ENCODE assay signal across 8 cellular contexts in the genomic region with DNA sequence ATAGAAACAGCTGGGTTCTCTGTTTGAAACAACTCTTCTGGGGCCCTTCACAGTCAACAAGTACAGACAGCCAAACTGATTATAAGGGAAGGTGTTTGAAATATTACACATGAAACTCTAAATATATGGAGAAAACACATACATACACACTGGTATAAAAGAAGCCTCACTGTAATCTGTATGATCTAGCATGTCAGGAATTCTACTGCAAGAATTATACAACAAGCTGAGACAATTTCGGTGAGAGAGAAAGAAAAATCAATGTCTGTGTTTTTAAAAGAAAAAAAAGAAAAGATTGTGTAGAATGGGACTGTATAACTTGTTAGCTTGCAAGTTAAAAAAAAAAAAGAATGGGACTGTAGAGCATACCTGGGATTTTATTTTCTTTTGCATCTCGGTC. TPM values are rescaled to one million over a fixed set of nuclear protein-coding genes. Genes with fewer than 3 reads are reported as not detected.
DNase-seq lines count a peak whose midpoint lies in the region; ATAC-seq and TF ChIP-seq lines count a peak whose summit lies in the region.

No MANE protein-coding gene starts in this region.

- intact Hi-C loops in CD4-positive, alpha-beta T cell (cut with DNase I, micrococcal nuclease) = no loop called here

- no peaks in the 10 kb centered on the region; the same call in 1 of the 2 replicates for H3K79me2 ChIP-seq in H9 (ENCODE audit: insufficient read depth, low read length)

- H3K9me3 Mint-ChIP-seq in CD4-positive, alpha-beta T cell = peaks cover 5% of the 10 kb centered on the region
- H3K9me3 Mint-ChIP-seq in glutamatergic neuron (ENCODE audit: unreplicated experiment) = no peaks in the 10 kb centered on the region
- peaks cover 11 to 22% of the 10 kb centered on the region in 2 experiments; a peak in 4 of 5 replicates for H3K9me3 Mint-ChIP-seq in H9

- H2BK12ac ChIP-seq in H9 (ENCODE audit: insufficient read length, low read depth, low read length) = no peak overlapping the region

- no peak overlapping the region for H3K14ac ChIP-seq in H9 (ENCODE audit: insufficient read depth, low read length)

- no peaks in the 10 kb centered on the region for H3K9me3 ChIP-seq in CD4-positive, alpha-beta T cell (ENCODE audit: control insufficient read depth, low read length)
- H3K9me3 ChIP-seq in H9 (ENCODE audit: control insufficient read depth, low read depth, low read length) = no peaks in the 10 kb centered on the region

- H3K4me1 Mint-ChIP-seq in CD4-positive, alpha-beta T cell (ENCODE audit: low read depth) = peaks cover 28% of the 10 kb centered on the region
- H3K4me1 Mint-ChIP-seq in glutamatergic neuron (ENCODE audit: low read depth, unreplicated experiment) (peaks cover 27% of the 10 kb centered on the region), H9 (peaks cover 5 to 10% of the 10 kb centered on the region in 2 experiments)

- H2BK5ac ChIP-seq in H9 (ENCODE audit: insufficient read length, low read length) = no peak overlapping the region

- H4K5ac ChIP-seq in H9 (ENCODE audit: insufficient read length, low read depth, low read length) = no peak overlapping the region

- WGBS in H9 (ENCODE audit: extremely low coverage, insufficient read length, low lambda C conversion rate) = no CpG with 5 or more reads among the region's 2 CpGs

- H3K23me2 ChIP-seq in H9 (ENCODE audit: insufficient read length, low read depth, low read length, poor library complexity, severe bottlenecking) = no peaks in the 10 kb centered on the region

- POLR2A ChIA-PET in CD4-positive, alpha-beta T cell (lab: Charles Lee) = interaction anchor here (1.0 to 3.4 kb wide), 6 partner anchors 12 to 62 kb away, joined by 3 to 19 read pairs (median 11); a partner anchor contains a TSS

- H3K36me3 Mint-ChIP-seq in CD4-positive, alpha-beta T cell (ENCODE audit: low read depth) = no peaks in the 10 kb centered on the region
- H3K36me3 Mint-ChIP-seq in glutamatergic neuron (ENCODE audit: unreplicated experiment) = peaks cover 3% of the 10 kb centered on the region
- peaks cover 25 to 42% (median 29%) of the 10 kb centered on the region in 3 experiments for H3K36me3 Mint-ChIP-seq in H9 (ENCODE audit: insufficient read depth in 1 of 3, low read depth in 3 of 3)

- TF ChIP-seq CTCF in CD4-positive, alpha-beta T cell (IDR thresholded peaks at IDR 0.05) = no peak
- TF ChIP-seq CTCF in glutamatergic neuron (IDR thresholded peaks at IDR 0.05; ENCODE audit: partially characterized antibody, unreplicated experiment) = no peak
- no peak for TF ChIP-seq CTCF in H9 (conservative IDR thresholded peaks at IDR 0.05)

- H3K27me3 ChIP-seq in CD4-positive, alpha-beta T cell (ENCODE audit: control insufficient read depth, insufficient read depth, low read length) = no peaks in the 10 kb centered on the region
- no peaks in the 10 kb centered on the region for H3K27me3 ChIP-seq in H9 (ENCODE audit: insufficient read depth, low read length)

- H3K18ac ChIP-seq in H9 (ENCODE audit: insufficient read length, low read depth, low read length) = no peak overlapping the region

- H3K4ac ChIP-seq in H9 (ENCODE audit: low read depth, low read length) = no peak overlapping the region

- no peak overlapping the region for H3K27ac Mint-ChIP-seq in CD4-positive, alpha-beta T cell
- H3K27ac Mint-ChIP-seq in glutamatergic neuron (ENCODE audit: unreplicated experiment) (peak overlapping the region; percentile 57), H9 (peak overlapping the region in 1 of 3 experiments; percentile 71; a peak in 1 of 7 replicates)

- CTCF ChIA-PET in CD4-positive, alpha-beta T cell (lab: Charles Lee) = interaction anchor here (1.4 to 2.1 kb wide), 3 partner anchors 25 to 29 kb away, joined by 4 to 7 read pairs (median 5); a partner anchor contains a TSS

- no peak overlapping the region for H3K27ac ChIP-seq in CD4-positive, alpha-beta T cell (ENCODE audit: low read depth, low read length)
- H3K27ac ChIP-seq in H9 (ENCODE audit: insufficient read length, low read depth, low read length) = no peak overlapping the region

- no peak overlapping the region for H2BK15ac ChIP-seq in H9 (ENCODE audit: low read depth, low read length)

- no peaks in the 10 kb centered on the region for H4K20me1 ChIP-seq in H9 (ENCODE audit: control insufficient read depth, insufficient read depth, insufficient read length)

- no peaks in the 10 kb centered on the region for H3K79me1 ChIP-seq in H9 (ENCODE audit: insufficient read depth, low read depth, low read length, poor library complexity, severe bottlenecking)

- H2AFZ ChIP-seq in H9 (ENCODE audit: low read length) = no peak overlapping the region

- no peak overlapping the region for H2AK5ac ChIP-seq in H9 (ENCODE audit: insufficient read length, low read length)

- H3K27me3 Mint-ChIP-seq in CD4-positive, alpha-beta T cell = no peaks in the 10 kb centered on the region
- H3K27me3 Mint-ChIP-seq in glutamatergic neuron (ENCODE audit: unreplicated experiment) = no peaks in the 10 kb centered on the region
- H3K27me3 Mint-ChIP-seq in H9 (ENCODE audit: low read depth) = no peaks in the 10 kb centered on the region

- no peak for ATAC-seq in CD4-positive, alpha-beta T cell (ENCODE audit: poor library complexity)
- ATAC-seq in GM21390 (IDR thresholded peaks at IDR 0.05; ENCODE audit: unreplicated experiment) (peak; percentile 26), HG03439 (IDR thresholded peaks at IDR 0.05; ENCODE audit: unreplicated experiment) (peak; percentile 34), left lobe of liver (no peak)

- H2BK20ac ChIP-seq in H9 (ENCODE audit: low read depth, low read length, poor library complexity, severe bottlenecking) = no peak overlapping the region

- no peak overlapping the region for H4K8ac ChIP-seq in H9 (replicated peaks; ENCODE audit: insufficient read length, low read depth, low read length)

- H3K9ac ChIP-seq in H9 (ENCODE audit: extremely low read depth, insufficient read length, low read length) = no peak overlapping the region

- H3K56ac ChIP-seq in H9 (ENCODE audit: insufficient read length, low read depth, low read length) = no peak overlapping the region

- H4K91ac ChIP-seq in H9 (ENCODE audit: insufficient read length, low read depth, low read length) = no peak overlapping the region

- no peak for DNase-seq in CD4-positive, alpha-beta T cell
- DNase-seq in glutamatergic neuron (no peak), H9 (no peak), left lobe of liver (ENCODE audit: low spot score) (no peak), DMS114 treated with DMSO at 0.1 percent for 48 hours (lab: John Stamatoyannopoulos, UW; ENCODE audit: unreplicated experiment) (no peak)
- DNase-seq in activated naive CD4-positive, alpha-beta T cell treated with anti-CD3 and anti-CD28 coated beads, Interleukin-2, amount 50 U/mL, for 16 hours = no peak

- peak overlapping the region; percentile 27 for H3K4me3 Mint-ChIP-seq in CD4-positive, alpha-beta T cell
- H3K4me3 Mint-ChIP-seq in glutamatergic neuron (ENCODE audit: unreplicated experiment) (peak overlapping the region; percentile 3), H9 (no peak overlapping the region)

- H3K4me2 ChIP-seq in H9 (ENCODE audit: insufficient read depth, insufficient read length, low read length) = no peak overlapping the region

- no peaks in the 10 kb centered on the region for H3K4me1 ChIP-seq in H9 (ENCODE audit: insufficient read depth, low read length)

- no peak overlapping the region for H3T11ph ChIP-seq in H9 (ENCODE audit: low read length)

- no peak overlapping the region for H3K23ac ChIP-seq in H9 (ENCODE audit: insufficient read length, low read depth, low read length)

- no peak overlapping the region for H2BK120ac ChIP-seq in H9 (ENCODE audit: low read depth, low read length, poor library complexity, severe bottlenecking)

RNA-seq across cellular contexts. Expression of a gene that starts 26.3 kb away (rescaled TPM):
- total RNA-seq in CD4-positive, alpha-beta T cell = 1 to 10 TPM; 2.9 TPM
- total RNA-seq in glutamatergic neuron (ENCODE audit: unreplicated experiment) (8.1 TPM), H9 (2021) (15.0 and 16.3 TPM in 2 replicates), left lobe of liver (25.3 TPM)

Comparison
In these comparisons a context has a peak if more than half of its experiments do, and no peak if none do; other contexts are left out.
1. ATAC-seq: peak in GM21390 (single experiment) and HG03439 (single experiment); none in CD4-positive, alpha-beta T cell (single experiment) and left lobe of liver (single experiment).
2. H3K4me3 Mint-ChIP-seq: peak in CD4-positive, alpha-beta T cell (single experiment) and glutamatergic neuron (single experiment); none in H9 (0 of 2).